ENCODE assay signal across 8 cellular contexts in the genomic region with DNA sequence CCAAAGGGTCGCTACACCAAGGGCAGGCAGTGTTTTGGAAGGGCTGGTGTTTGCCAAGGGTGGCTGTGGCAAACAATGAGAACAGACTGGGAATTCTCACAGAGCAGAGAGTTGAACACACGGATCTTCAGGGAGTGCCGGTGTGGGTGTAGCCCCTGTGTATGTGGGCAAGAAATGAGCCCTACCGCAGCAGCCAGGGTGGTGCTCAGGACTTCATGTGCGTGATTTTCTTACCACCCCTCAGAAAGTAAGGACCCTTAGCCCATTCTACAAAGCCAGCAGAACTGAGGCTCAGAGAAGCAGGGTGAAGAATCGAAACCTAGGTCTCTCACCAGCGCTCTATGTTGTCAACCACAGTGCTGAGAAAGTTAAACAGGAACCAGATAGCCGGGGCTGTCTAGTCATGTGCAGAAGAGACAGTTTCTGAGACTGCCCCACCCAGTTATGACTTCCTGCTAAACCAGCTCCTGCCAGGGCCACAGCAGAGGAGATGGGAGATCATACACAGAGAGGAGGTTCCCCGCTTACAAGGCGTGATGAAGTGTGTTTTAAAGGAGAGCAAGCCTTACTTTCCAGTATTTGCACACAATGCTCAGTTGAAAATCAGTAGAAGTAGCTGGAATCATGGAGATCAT. TPM values are rescaled to one million over a fixed set of nuclear protein-coding genes. Genes with fewer than 3 reads are reported as not detected.
DNase-seq lines count a peak whose midpoint lies in the region; ATAC-seq and TF ChIP-seq lines count a peak whose summit lies in the region.

No MANE protein-coding gene starts in this region.

- H3K4me3 ChIP-seq in MM.1S (ENCODE audit: low read length) (peak overlapping the region; percentile 15), skeletal muscle tissue (ENCODE audit: low read length in 3 of 3) (no peak overlapping the region), endodermal cell (ENCODE audit: low read length) (no peak overlapping the region)

- no peaks in the 10 kb centered on the region for H4K20me1 ChIP-seq in MM.1S (ENCODE audit: insufficient read depth, low read length)

- DNase-seq in GDM1 (lab: John Stamatoyannopoulos, UW) (peak; percentile 62), MM.1S (peak; percentile 94), fibroblast of peridontal ligament (ENCODE audit: extremely low read depth) (peak; percentile 23), endodermal cell (no peak), 8988T (no peak)
- DNase-seq in activated CD8-positive, alpha-beta memory T cell treated with anti-CD3 and anti-CD28 coated beads for 1 hour (ENCODE audit: extremely low read depth in 1 of 2, low read depth in 1 of 2): peak; percentile 40 to 42

- H3K36me3 ChIP-seq in MM.1S (replicated peaks; ENCODE audit: insufficient read depth, low read length): no peaks in the 10 kb centered on the region
- peaks cover 3 to 6% (median 4%) of the 10 kb centered on the region in 3 donors for H3K36me3 ChIP-seq in skeletal muscle tissue (ENCODE audit: control insufficient read depth in 3 of 3, insufficient read depth in 3 of 3, low read length in 3 of 3)
- H3K36me3 ChIP-seq in endodermal cell (ENCODE audit: control insufficient read depth, insufficient read depth, low read length): no peaks in the 10 kb centered on the region

- H3F3A ChIP-seq in MM.1S (ENCODE audit: insufficient read depth, low read length): peaks cover 15% of the 10 kb centered on the region

- H3K27me3 Mint-ChIP-seq in endodermal cell (ENCODE audit: insufficient read depth): no peaks in the 10 kb centered on the region

- H3K27me3 ChIP-seq in MM.1S (replicated peaks; ENCODE audit: insufficient read depth, low read length) (peaks cover 42% of the 10 kb centered on the region), skeletal muscle tissue (ENCODE audit: control insufficient read depth in 3 of 3, insufficient read depth in 3 of 3, low read length in 3 of 3) (no peaks in the 10 kb centered on the region), endodermal cell (ENCODE audit: control insufficient read depth, insufficient read depth, low read length, poor library complexity, severe bottlenecking) (no peaks in the 10 kb centered on the region)

- H3K9ac ChIP-seq in MM.1S (ENCODE audit: low read length): no peak overlapping the region
- H3K9ac ChIP-seq in skeletal muscle tissue (ENCODE audit: low read depth in 1 of 3, low read length in 3 of 3): no peak overlapping the region
- no peak overlapping the region for H3K9ac ChIP-seq in endodermal cell (ENCODE audit: extremely low read depth, low read length, poor library complexity, severe bottlenecking)

- peak; percentile 96 for ATAC-seq in GM21825 (IDR thresholded peaks at IDR 0.05; ENCODE audit: unreplicated experiment)

- H3K4me1 Mint-ChIP-seq in endodermal cell: no peaks in the 10 kb centered on the region

- peaks cover 5% of the 10 kb centered on the region for H3K36me3 Mint-ChIP-seq in endodermal cell (ENCODE audit: low read depth)

- H2AFZ ChIP-seq in MM.1S (ENCODE audit: low read length): 0 out of 2 replicates have a peak overlapping the region, but pooled peaks have one; percentile 29

- TF ChIP-seq CTCF in MM.1S (IDR thresholded peaks at IDR 0.05; ENCODE audit: low read length) (no peak), endodermal cell (conservative IDR thresholded peaks at IDR 0.05) (no peak)

- no peaks in the 10 kb centered on the region for H3K79me2 ChIP-seq in MM.1S (ENCODE audit: low read length)

- no peak overlapping the region for H3K4me3 Mint-ChIP-seq in endodermal cell

- H3K27ac Mint-ChIP-seq in endodermal cell: no peak overlapping the region

- no peaks in the 10 kb centered on the region for H3K9me3 ChIP-seq in MM.1S (replicated peaks; ENCODE audit: insufficient read depth, low read length)
- no peaks in the 10 kb centered on the region for H3K9me3 ChIP-seq in skeletal muscle tissue (ENCODE audit: control insufficient read depth in 3 of 3, low read length in 3 of 3)
- no peaks in the 10 kb centered on the region for H3K9me3 ChIP-seq in endodermal cell (ENCODE audit: control insufficient read depth, low read length)

- 78 to 87% methylated on average over 8 to 10 of the region's 10 CpGs for WGBS in endodermal cell (ENCODE audit: insufficient coverage in 1 of 2, insufficient read length in 1 of 2), 2 experiments

- peak overlapping the region; percentile 81 for H3K4me2 ChIP-seq in MM.1S (ENCODE audit: low read depth, low read length)

- peak overlapping the region; percentile 7; the same call in 1 of the 2 replicates for H3K27ac ChIP-seq in MM.1S (ENCODE audit: low read length)
- peak overlapping the region; percentile 34 for H3K27ac ChIP-seq in skeletal muscle tissue (ENCODE audit: low read depth, low read length)
- no peak overlapping the region for H3K27ac ChIP-seq in endodermal cell (ENCODE audit: low read depth, low read length)

- H3K4me1 ChIP-seq in MM.1S (ENCODE audit: low read length) (peaks cover 22% of the 10 kb centered on the region), skeletal muscle tissue (ENCODE audit: control insufficient read depth in 3 of 3, insufficient read depth in 3 of 3, low read length in 3 of 3) (peaks cover 0 to 3% (median 2%) of the 10 kb centered on the region in 3 donors), endodermal cell (ENCODE audit: control insufficient read depth, insufficient read depth, low read length) (no peaks in the 10 kb centered on the region)

- no peaks in the 10 kb centered on the region for H3K9me2 ChIP-seq in MM.1S (replicated peaks; ENCODE audit: insufficient read depth, low read length)

- no peaks in the 10 kb centered on the region for H3K9me3 Mint-ChIP-seq in endodermal cell

RNA-seq across cellular contexts. Expression of a gene that starts 21.9 kb away (rescaled TPM):
- total RNA-seq in skeletal muscle tissue: 104 TPM
- total RNA-seq in endodermal cell: 10 to 100 TPM; 17.8 to 23.3 TPM
- polyA plus RNA-seq in endodermal cell (2013, experiment 1 of 2): 21.3 TPM
- polyA plus RNA-seq in endodermal cell (2013, experiment 2 of 2): 22.7 TPM

Comparison
In these comparisons a context has a peak if more than half of its experiments do, and no peak if none do; other contexts are left out.
1. DNase-seq: peak in GDM1 (single experiment), MM.1S (single experiment), activated CD8-positive, alpha-beta memory T cell treated with anti-CD3 and anti-CD28 coated beads for 1 hour (2 of 2) and fibroblast of peridontal ligament (single experiment); none in endodermal cell (single experiment) and 8988T (single experiment).